Comparison of ENCODE assay signal across 33 cellular contexts in genomic region chr5:26518065-26518464, GRCh38.
"Had no signal": no experiment of that assay in that cellular context is flagged by ENCODE, and none has a peak within 500 bp of the region (broad histone marks: within the 10 kb centered on the region; RNA-seq: fewer than 3 reads in every experiment).

No MANE protein-coding gene starts in this region.

- H3K9me3 ChIP-seq: ascending aorta had no signal

- ATAC-seq: activated CD8-positive, alpha-beta T cell treated with anti-CD3 and anti-CD28 coated beads for 36 hours; activated naive CD8-positive, alpha-beta T cell treated with anti-CD3 and anti-CD28 coated beads, Interleukin-2, amount 50 U/mL, for 24 hours had no signal

- H3K4me3 Mint-ChIP-seq: activated B cell treated with CpG ODN at 0.5 μM for 24 hours; activated CD4-positive, alpha-beta memory T cell treated with anti-CD3 and anti-CD28 coated beads for 36 hours; activated CD4-positive, alpha-beta T cell treated with anti-CD3 and anti-CD28 coated beads, Interleukin-2, amount 10 ng/mL, durations not matched to agents 24 days and 14 days; activated CD8-positive, alpha-beta T cell treated with anti-CD3 and anti-CD28 coated beads for 36 hours; activated naive CD4-positive, alpha-beta T cell treated with anti-CD3 and anti-CD28 coated beads, Interleukin-2, amount 10 ng/mL, durations not matched to agents 7 days and 5 days; activated naive CD4-positive, alpha-beta T cell treated with anti-CD3 and anti-CD28 coated beads, Interleukin-2, amount 50 U/mL, for 24 hours; activated naive CD8-positive, alpha-beta T cell; activated naive CD8-positive, alpha-beta T cell treated with anti-CD3 and anti-CD28 coated beads, Interleukin-2, amount 10 ng/mL, durations not matched to agents 7 days and 5 days; activated naive CD8-positive, alpha-beta T cell treated with anti-CD3 and anti-CD28 coated beads, Interleukin-2, amount 50 U/mL, for 24 hours; activated T-cell treated with anti-CD3 and anti-CD28 coated beads, Interleukin-2, amount 50 U/mL, for 24 hours; central memory CD8-positive, alpha-beta T cell; T-helper 1 cell treated with Interleukin-12 subunit alpha and Interleukin-12 subunit beta and Interleukin-4 antibody, amounts not matched to agents 30 μg/mL and 1 μg/mL, for 36 hours; T-helper 2 cell treated with Interferon-gamma antibody and Interleukin-4, amounts not matched to agents 5 μg/mL and 100 μg/mL, for 36 hours had no signal

- H3K27ac ChIP-seq: ascending aorta, cardiac muscle cell, VCaP had no signal

- H3K9me3 Mint-ChIP-seq: activated naive CD4-positive, alpha-beta T cell treated with anti-CD3 and anti-CD28 coated beads, Interleukin-2, amount 50 U/mL, for 24 hours had no signal

- H3K4me1 ChIP-seq: ascending aorta had no signal

- H3K27me3 ChIP-seq: ascending aorta, cardiac muscle cell had no signal

- H3K36me3 Mint-ChIP-seq: activated CD4-positive, alpha-beta memory T cell treated with anti-CD3 and anti-CD28 coated beads for 36 hours; activated naive CD4-positive, alpha-beta T cell treated with anti-CD3 and anti-CD28 coated beads, Interleukin-2, amount 10 ng/mL, durations not matched to agents 7 days and 5 days; activated naive CD4-positive, alpha-beta T cell treated with anti-CD3 and anti-CD28 coated beads, Interleukin-2, amount 50 U/mL, for 24 hours; activated naive CD8-positive, alpha-beta T cell; activated naive CD8-positive, alpha-beta T cell treated with anti-CD3 and anti-CD28 coated beads, Interleukin-2, amount 10 ng/mL, durations not matched to agents 7 days and 5 days; brain had no signal

- DNase-seq: activated B cell treated with CpG ODN at 0.5 μM for 24 hours; activated CD4-positive, alpha-beta memory T cell treated with anti-CD3 and anti-CD28 coated beads for 36 hours; activated CD4-positive, alpha-beta T cell treated with anti-CD3 and anti-CD28 coated beads for 4 hours; activated CD4-positive, alpha-beta T cell treated with anti-CD3 and anti-CD28 coated beads, Interleukin-2, amount 10 ng/mL, durations not matched to agents 24 days and 14 days; activated CD4-positive, alpha-beta T cell treated with anti-CD3 and anti-CD28 coated beads, Interleukin-2, amount 50 U/mL, for 1 hour; activated CD4-positive, alpha-beta T cell treated with anti-CD3 and anti-CD28 coated beads, Interleukin-2, amount 50 U/mL, for 4 hours; activated CD4-positive, CD25-positive, alpha-beta regulatory T cell treated with anti-CD3 and anti-CD28 coated beads, Interleukin-2, amount 50 U/mL, for 72 hours; activated CD8-positive, alpha-beta memory T cell treated with anti-CD3 and anti-CD28 coated beads, Interleukin-2, amount 50 U/mL, for 48 hours; activated CD8-positive, alpha-beta T cell treated with anti-CD3 and anti-CD28 coated beads for 36 hours; activated effector memory CD4-positive, alpha-beta T cell treated with Interleukin-2 at 50 U/mL for 16 hours; activated gamma-delta T cell; activated naive CD4-positive, alpha-beta T cell treated with anti-CD3 and anti-CD28 coated beads, Interleukin-2, amount 10 ng/mL, durations not matched to agents 7 days and 5 days; activated naive CD4-positive, alpha-beta T cell treated with Interleukin-2 at 50 U/mL for 16 hours; activated naive CD8-positive, alpha-beta T cell treated with anti-CD3 and anti-CD28 coated beads, Interleukin-2, amount 10 ng/mL, durations not matched to agents 7 days and 5 days; activated naive CD8-positive, alpha-beta T cell treated with anti-CD3 and anti-CD28 coated beads, Interleukin-2, amount 50 U/mL, for 24 hours; activated T-cell treated with anti-CD3 and anti-CD28 coated beads, Interleukin-2, amount 50 U/mL, for 24 hours; activated T-cell treated with anti-CD3 and anti-CD28 coated beads, Interleukin-2, amount 50 U/mL, for 48 hours; amygdala; anterior cingulate cortex; caudate nucleus; cerebellar nuclear complex; T-helper 2 cell; T-helper 9 cell had no signal

- H3K36me3 ChIP-seq: ascending aorta, cardiac muscle cell had no signal

- H3K27ac Mint-ChIP-seq: activated B cell treated with CpG ODN at 0.5 μM for 24 hours; activated CD4-positive, alpha-beta memory T cell treated with anti-CD3 and anti-CD28 coated beads for 36 hours; activated CD4-positive, alpha-beta T cell treated with anti-CD3 and anti-CD28 coated beads, Interleukin-2, amount 10 ng/mL, durations not matched to agents 24 days and 14 days; activated CD8-positive, alpha-beta T cell treated with anti-CD3 and anti-CD28 coated beads for 36 hours; activated naive CD4-positive, alpha-beta T cell treated with anti-CD3 and anti-CD28 coated beads, Interleukin-2, amount 10 ng/mL, durations not matched to agents 7 days and 5 days; activated naive CD4-positive, alpha-beta T cell treated with anti-CD3 and anti-CD28 coated beads, Interleukin-2, amount 50 U/mL, for 24 hours; activated naive CD8-positive, alpha-beta T cell; activated naive CD8-positive, alpha-beta T cell treated with anti-CD3 and anti-CD28 coated beads, Interleukin-2, amount 10 ng/mL, durations not matched to agents 7 days and 5 days; activated naive CD8-positive, alpha-beta T cell treated with anti-CD3 and anti-CD28 coated beads, Interleukin-2, amount 50 U/mL, for 24 hours; activated T-cell treated with anti-CD3 and anti-CD28 coated beads, Interleukin-2, amount 50 U/mL, for 24 hours; activated T-helper 2 cell treated with anti-CD3 and anti-CD28 coated beads, Interferon-gamma antibody, Interleukin-2, Interleukin-4, amounts not matched to agents 10 μg/mL and 5 μg/mL and 100 μg/mL, durations not matched to agents 14 hours and 24 hours and 36 hours; T-helper 1 cell treated with Interleukin-12 subunit alpha and Interleukin-12 subunit beta and Interleukin-4 antibody, amounts not matched to agents 30 μg/mL and 1 μg/mL, for 36 hours; T-helper 2 cell treated with Interferon-gamma antibody and Interleukin-4, amounts not matched to agents 5 μg/mL and 100 μg/mL, for 36 hours had no signal

- H3K4me3 ChIP-seq: ascending aorta, cardiac muscle cell had no signal

- H3K4me1 Mint-ChIP-seq: activated B cell treated with CpG ODN at 0.5 μM for 24 hours; activated CD4-positive, alpha-beta T cell treated with anti-CD3 and anti-CD28 coated beads, Interleukin-2, amount 10 ng/mL, durations not matched to agents 24 days and 14 days; activated naive CD4-positive, alpha-beta T cell treated with anti-CD3 and anti-CD28 coated beads, Interleukin-2, amount 10 ng/mL, durations not matched to agents 7 days and 5 days; activated naive CD4-positive, alpha-beta T cell treated with anti-CD3 and anti-CD28 coated beads, Interleukin-2, amount 50 U/mL, for 24 hours; activated naive CD8-positive, alpha-beta T cell treated with anti-CD3 and anti-CD28 coated beads, Interleukin-2, amount 10 ng/mL, durations not matched to agents 7 days and 5 days; activated naive CD8-positive, alpha-beta T cell treated with anti-CD3 and anti-CD28 coated beads, Interleukin-2, amount 50 U/mL, for 24 hours; brain; central memory CD8-positive, alpha-beta T cell had no signal

- H3K27me3 Mint-ChIP-seq: activated B cell treated with CpG ODN at 0.5 μM for 24 hours; activated CD4-positive, alpha-beta memory T cell treated with anti-CD3 and anti-CD28 coated beads for 36 hours; activated CD4-positive, alpha-beta T cell treated with anti-CD3 and anti-CD28 coated beads, Interleukin-2, amount 10 ng/mL, durations not matched to agents 24 days and 14 days; activated CD8-positive, alpha-beta T cell treated with anti-CD3 and anti-CD28 coated beads for 36 hours; activated naive CD4-positive, alpha-beta T cell treated with anti-CD3 and anti-CD28 coated beads, Interleukin-2, amount 10 ng/mL, durations not matched to agents 7 days and 5 days; activated naive CD4-positive, alpha-beta T cell treated with anti-CD3 and anti-CD28 coated beads, Interleukin-2, amount 50 U/mL, for 24 hours; activated naive CD8-positive, alpha-beta T cell; activated naive CD8-positive, alpha-beta T cell treated with anti-CD3 and anti-CD28 coated beads, Interleukin-2, amount 10 ng/mL, durations not matched to agents 7 days and 5 days; activated naive CD8-positive, alpha-beta T cell treated with anti-CD3 and anti-CD28 coated beads, Interleukin-2, amount 50 U/mL, for 24 hours; activated T-cell treated with anti-CD3 and anti-CD28 coated beads, Interleukin-2, amount 50 U/mL, for 24 hours; brain; central memory CD8-positive, alpha-beta T cell had no signal
